9 cellular contexts compared by ENCODE assay signal in the genomic region with DNA sequence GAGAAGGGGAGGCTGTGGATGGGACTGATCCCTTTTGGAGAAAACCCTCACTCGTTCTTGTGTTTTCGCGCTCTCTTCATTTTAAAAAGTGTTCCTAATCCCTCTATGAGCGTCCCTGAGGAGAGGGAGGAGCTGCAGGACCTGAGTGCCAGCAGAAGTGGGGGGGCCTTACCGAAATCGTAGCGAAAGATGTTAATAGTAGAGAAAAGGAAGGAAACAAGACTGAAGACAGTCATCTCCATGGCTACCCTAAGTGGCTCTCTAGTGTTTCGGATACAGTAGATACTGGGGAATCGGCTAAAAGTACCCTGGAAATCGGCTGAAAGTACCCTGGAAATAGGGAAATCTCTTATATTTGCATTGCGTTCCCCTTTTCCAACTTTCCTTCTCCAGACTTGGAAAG. TPM values are rescaled to one million over a fixed set of nuclear protein-coding genes. Genes with fewer than 3 reads are reported as not detected.
DNase-seq lines count a peak whose midpoint lies in the region; ATAC-seq, FAIRE-seq and TF ChIP-seq lines count a peak whose summit lies in the region.
"Had no signal": no experiment of that assay in that cellular context is flagged by ENCODE, and none has a peak within 500 bp of the region (broad histone marks: within the 10 kb centered on the region; RNA-seq: fewer than 3 reads in every experiment).

No MANE protein-coding gene starts in this region.

- SMC1A ChIA-PET in GM12878 (lab: Charles Lee; ENCODE audit: uncharacterized antibody, unreplicated experiment) = interaction anchor here (2.2 kb wide), 1 partner anchor 44 kb away, joined by 11 read pairs; no protein-coding TSS in a partner anchor

- peaks cover 16% of the 10 kb centered on the region for H3K4me1 Mint-ChIP-seq in mesothelial cell of epicardium

- H3K79me2 ChIP-seq in GM12878 (ENCODE audit: control insufficient read depth, insufficient read depth, low read length) = no peaks in the 10 kb centered on the region; the same call in 1 of the 2 replicates

- no peak for DNase-seq in A549 (ENCODE audit: low read depth in 1 of 2, low spot score in 1 of 2)
- no peak for DNase-seq in HL-60 (ENCODE audit: low read depth in 1 of 2, low spot score in 1 of 2)
- no peak for DNase-seq in GM12878 (ENCODE audit: low read depth, low spot score)
- no peak for DNase-seq in mesothelial cell of epicardium (ENCODE audit: low spot score in 2 of 2, unreplicated experiment in 2 of 2)
- no peak for DNase-seq in NCI-H1436 treated with DMSO at 0.1 percent for 48 hours (lab: John Stamatoyannopoulos, UW)
- DNase-seq in COR-L47 (lab: John Stamatoyannopoulos, UW) = no peak
- DNase-seq in NCI-H1694 (lab: John Stamatoyannopoulos, UW) = no peak

- no peaks in the 10 kb centered on the region for H3K27me3 ChIP-seq in HL-60 (ENCODE audit: insufficient read depth, poor library complexity, severe bottlenecking)
- no peaks in the 10 kb centered on the region; a peak in 1 of 4 replicates for H3K27me3 ChIP-seq in GM12878 (replicated peaks in 1 of 2; ENCODE audit: control insufficient read depth in 2 of 2, insufficient read depth in 2 of 2, low read length in 1 of 2)

- H3K4me3 ChIP-seq in A549 (peak overlapping the region; percentile 86), HL-60 (replicated peaks; ENCODE audit: insufficient read depth, low read length) (peak overlapping the region; percentile 96), GM12878 (peak overlapping the region; percentile 88)

- WGBS in A549 (ENCODE audit: missing lambda C conversion rate) = 54% methylated on average over 11 of the region's 11 CpGs
- whole genome bisulfite sequencing in GM12878 (ENCODE audit: insufficient coverage, insufficient replicate concordance, low lambda C conversion rate, missing lambda C conversion rate) = 3% methylated on average over 11 of the region's 11 CpGs

- BruUV-seq in GM12878 (replicated peaks; lab: Mats Ljungman, UMichigan) = no TSS peak

- TF ChIP-seq POLR2A in A549 (IDR thresholded peaks at IDR 0.05; ENCODE audit: low read length) = no peak
- TF ChIP-seq POLR2A in GM12878 (IDR thresholded peaks at IDR 0.05; ENCODE audit: low read depth, low read length) = no peak

- peak overlapping the region; percentile 91 for H3K4me3 Mint-ChIP-seq in mesothelial cell of epicardium

- intact Hi-C loops in GM12878 (cut with micrococcal nuclease; ENCODE audit: unreplicated experiment) = loop anchor here (5.0 kb wide), 1 partner anchor 90 kb away; a partner anchor contains a TSS

- H3K9ac ChIP-seq in GM12878 (ENCODE audit: control insufficient read depth, insufficient read depth, low read length) = peak overlapping the region; percentile 75; the same call in 1 of the 2 replicates

- H3K36me3 Mint-ChIP-seq in mesothelial cell of epicardium = no peaks in the 10 kb centered on the region

- FAIRE-seq in A549 (lab: Jason Lieb, UNC) (no peak), GM12878 (lab: Jason Lieb, UNC) (no peak)
- FAIRE-seq: islet of Langerhans had no signal

- POLR2A ChIA-PET in A549 (lab: Yijun Ruan, JAX) = interaction anchor here (1.0 to 1.5 kb wide), 3 partner anchors 17 to 86 kb away, joined by 3 to 6 read pairs (median 6); no protein-coding TSS in a partner anchor
- POLR2A ChIA-PET in GM12878 (lab: Charles Lee) = interaction anchor here (1.1 kb wide), 1 partner anchor 22 kb away, joined by 3 read pairs; no protein-coding TSS in a partner anchor

- TF ChIP-seq RAD21 in A549 (conservative IDR thresholded peaks at IDR 0.05 in 1 of 2, IDR thresholded peaks at IDR 0.05 in 1 of 2) (no peak), GM12878 (IDR thresholded peaks at IDR 0.05; ENCODE audit: insufficient read depth, low read depth, low read length) (no peak)

- H3K9me3 ChIP-seq in A549 (no peaks in the 10 kb centered on the region), GM12878 (replicated peaks; ENCODE audit: control insufficient read depth, insufficient read depth, low read length) (no peaks in the 10 kb centered on the region)

- H3K4me2 ChIP-seq in A549 (peak overlapping the region; percentile 70), GM12878 (ENCODE audit: control insufficient read depth, insufficient read depth) (peak overlapping the region; percentile 93)

- peak overlapping the region; percentile 78 to 96; a peak in 4 of 6 replicates for H3K27ac ChIP-seq in A549
- H3K27ac ChIP-seq in HL-60 (replicated peaks) = peak overlapping the region; percentile 87
- peak overlapping the region; percentile 42 for H3K27ac ChIP-seq in GM12878 (ENCODE audit: control insufficient read depth, insufficient read depth)

- H3K9me3 Mint-ChIP-seq in mesothelial cell of epicardium = no peaks in the 10 kb centered on the region

- RAD21 ChIA-PET in GM12878 (lab: Charles Lee; ENCODE audit: unreplicated experiment) = interaction anchor here (2.4 kb wide), 1 partner anchor 17 kb away, joined by 12 read pairs; a partner anchor contains a TSS

- ATAC-seq in A549 = no peak
- peak; percentile 9 for ATAC-seq in GM19328 (IDR thresholded peaks at IDR 0.05; ENCODE audit: unreplicated experiment)
- peak; percentile 63 for ATAC-seq in GM12878

- no peaks in the 10 kb centered on the region for H3K36me3 ChIP-seq in GM12878 (ENCODE audit: control insufficient read depth in 2 of 2, insufficient read depth in 2 of 2, low read length in 1 of 2)

- no peak for TF ChIP-seq CTCF in A549 (IDR thresholded peaks at IDR 0.05)
- TF ChIP-seq CTCF in HL-60 (IDR thresholded peaks at IDR 0.05; ENCODE audit: insufficient read depth, low read length) = no peak
- no peak for TF ChIP-seq CTCF in GM12878 (IDR thresholded peaks at IDR 0.05 in 2 of 3, conservative IDR thresholded peaks at IDR 0.05 in 1 of 3; ENCODE audit: control insufficient read depth in 2 of 3, extremely low read depth in 1 of 3, insufficient read depth in 1 of 3, low read depth in 3 of 3, low read length in 3 of 3)
- TF ChIP-seq CTCF in mesothelial cell of epicardium (IDR thresholded peaks at IDR 0.05; ENCODE audit: unreplicated experiment) = no peak

- CTCF ChIA-PET in A549 (lab: Yijun Ruan, JAX) = interaction anchor here (0.9 to 1.3 kb wide), 3 partner anchors 13 to 90 kb away, joined by 3 read pairs; a partner anchor contains a TSS
- CTCF ChIA-PET in GM12878 (lab: Yijun Ruan, JAX) = interaction anchor here (1.3 kb wide), 1 partner anchor 51 kb away, joined by 3 read pairs; no protein-coding TSS in a partner anchor

- peak overlapping the region; percentile 93 for H3K27ac Mint-ChIP-seq in mesothelial cell of epicardium

- H2AFZ ChIP-seq in GM12878 (ENCODE audit: control insufficient read depth, low read depth, low read length) = peak overlapping the region; percentile 99

- TF ChIP-seq EP300 in A549 (IDR thresholded peaks at IDR 0.05) (no peak), GM12878 (IDR thresholded peaks at IDR 0.05; ENCODE audit: borderline replicate concordance in 1 of 2, control insufficient read depth in 1 of 2, low read depth in 2 of 2, low read length in 2 of 2) (no peak)

- no peaks in the 10 kb centered on the region for H4K20me1 ChIP-seq in GM12878 (ENCODE audit: control insufficient read depth, insufficient read depth)

- peaks cover 9% of the 10 kb centered on the region for H3K27me3 Mint-ChIP-seq in mesothelial cell of epicardium (ENCODE audit: low read depth)

- in situ Hi-C loops in GM12878 (cut with MboI) = no loop called here

- H3K4me1 ChIP-seq in A549 (peaks cover 7% of the 10 kb centered on the region; the same call in 1 of the 3 replicates), GM12878 (ENCODE audit: control insufficient read depth, insufficient read depth, low read length) (peaks cover 8% of the 10 kb centered on the region; the same call in 1 of the 2 replicates)

RNA-seq across cellular contexts. Expression of a gene that starts 0.3 kb away (rescaled TPM):
- polyA plus RNA-seq in A549 (2011; rRNA removed) (8.5 and 9.0 TPM in 2 replicates), A549 (2017; fragmentation: RNase III; extraction: RNeasy Plus Mini Kit Qiagen cat#74134 plus additional on column Dnase treatment) (8.5 to 8.7 TPM (median 8.6 TPM) in 3 replicates), GM12878 (2011; rRNA removed) (3.2 and 3.4 TPM in 2 replicates), GM12878 (2014; fragmentation: Illumina TruSeq; extraction: Trizol) (4.5 and 5.4 TPM in 2 replicates), GM12878 (2014; fragmentation: Nextera tagmentation; extraction: Ambion mirVana) (1 to 10 TPM; 2.7 to 3.4 TPM), GM12878 (2014; rRNA removed) (3.8 and 4.0 TPM in 2 replicates), GM12878 (2016; fragmentation: Nextera tagmentation; extraction: Ambion mirVana) (1 to 10 TPM; 2.7 to 3.4 TPM)
- 2.5 and 3.1 TPM in 2 replicates for polyA plus RNA-seq in A549 (2012; cell fraction: cytosol; rRNA removed)
- 1.6 and 2.0 TPM in 2 replicates for polyA plus RNA-seq in A549 (2012; cell fraction: nucleus; rRNA removed)
- polyA minus RNA-seq in A549 (2011; rRNA and poly(A)+ RNA removed) = 10.2 and 10.9 TPM in 2 replicates
- total RNA-seq in GM12878 (2013; cell fraction: nucleolus; rRNA removed) = 8.1 and 8.2 TPM in 2 replicates
- total RNA-seq in GM12878 (2014; rRNA removed) (4.6 and 5.2 TPM in 2 replicates), GM12878 (2014; rRNA removed; fragmentation: Illumina TruSeq; extraction: Trizol) (4.1 and 4.2 TPM in 2 replicates), GM12878 (2021) (4.7 and 5.5 TPM in 2 replicates), mesothelial cell of epicardium (18.3 to 19.5 TPM (median 18.3 TPM) in 3 replicates)
- 1.2 TPM for polyA plus RNA-seq in GM12878 (2011; ENCODE audit: low read depth)
- polyA plus RNA-seq in GM12878 (2011; cell fraction: cytosol; rRNA removed) = 2.0 and 2.1 TPM in 2 replicates
- polyA plus RNA-seq in GM12878 (2011; cell fraction: nucleus; rRNA removed) = 1.1 and 1.3 TPM in 2 replicates
- polyA plus RNA-seq in GM12878 (2012) = 1.5 TPM in 2 replicates
- polyA minus RNA-seq in GM12878 (2011; rRNA and poly(A)+ RNA removed) = 4.2 and 4.8 TPM in 2 replicates
- polyA minus RNA-seq in GM12878 (2011; cell fraction: cytosol; rRNA and poly(A)+ RNA removed) = 2.0 TPM in 2 replicates
- 1.5 and 3.3 TPM in 2 replicates for polyA minus RNA-seq in GM12878 (2011; cell fraction: nucleus; rRNA and poly(A)+ RNA removed)

RNA-seq across cellular contexts. Expression of a gene that starts 15.9 kb away (rescaled TPM):
- polyA plus RNA-seq in A549 (2011; rRNA removed) (1.6 and 1.7 TPM in 2 replicates), A549 (2017; fragmentation: RNase III; extraction: RNeasy Plus Mini Kit Qiagen cat#74134 plus additional on column Dnase treatment) (2.9 to 3.7 TPM (median 3.2 TPM) in 3 replicates), GM12878 (2011; rRNA removed) (0.76 and 1.6 TPM in 2 replicates), GM12878 (2014; fragmentation: Illumina TruSeq; extraction: Trizol) (0.10 and 0.76 TPM in 2 replicates), GM12878 (2014; fragmentation: Nextera tagmentation; extraction: Ambion mirVana) (under 1 TPM; 0.06 to 0.18 TPM), GM12878 (2014; rRNA removed) (1.7 and 2.1 TPM in 2 replicates), GM12878 (2016; fragmentation: Nextera tagmentation; extraction: Ambion mirVana) (under 1 TPM; 0.42 to 0.47 TPM)
- polyA plus RNA-seq in A549 (2012; cell fraction: cytosol; rRNA removed) = 3.3 and 3.8 TPM in 2 replicates
- polyA plus RNA-seq in A549 (2012; cell fraction: nucleus; rRNA removed) = 4.6 and 5.4 TPM in 2 replicates
- 2.6 and 3.4 TPM in 2 replicates for polyA minus RNA-seq in A549 (2011; rRNA and poly(A)+ RNA removed)
- total RNA-seq in GM12878 (2013; cell fraction: nucleolus; rRNA removed) = 3.7 and 4.3 TPM in 2 replicates
- total RNA-seq in GM12878 (2014; rRNA removed) (1.1 and 1.2 TPM in 2 replicates), GM12878 (2014; rRNA removed; fragmentation: Illumina TruSeq; extraction: Trizol) (0.76 and 1.2 TPM in 2 replicates), GM12878 (2021) (2.3 and 2.4 TPM in 2 replicates), mesothelial cell of epicardium (6.1 to 6.8 TPM (median 6.5 TPM) in 3 replicates)
- 0.09 TPM for polyA plus RNA-seq in GM12878 (2011; ENCODE audit: low read depth)
- polyA plus RNA-seq in GM12878 (2011; cell fraction: cytosol; rRNA removed) = 1.8 and 2.1 TPM in 2 replicates
- polyA plus RNA-seq in GM12878 (2011; cell fraction: nucleus; rRNA removed) = 2.2 and 2.3 TPM in 2 replicates
- polyA plus RNA-seq in GM12878 (2012) = 0.32 and 0.55 TPM in 2 replicates
- polyA minus RNA-seq in GM12878 (2011; rRNA and poly(A)+ RNA removed) = 1.1 and 2.4 TPM in 2 replicates
- polyA minus RNA-seq in GM12878 (2011; cell fraction: cytosol; rRNA and poly(A)+ RNA removed) = 0.83 and 1.6 TPM in 2 replicates
- polyA minus RNA-seq in GM12878 (2011; cell fraction: nucleus; rRNA and poly(A)+ RNA removed) = 0.60 and 1.3 TPM in 2 replicates

Comparison
In these comparisons a context has a peak if more than half of its experiments do, and no peak if none do; other contexts are left out.
1. ATAC-seq: peak in GM19328 (single experiment) and GM12878 (single experiment); none in A549 (0 of 2).
2. Peak in every context shown above with its lines, with median percentiles within 50 percentile points of each other: H3K27ac ChIP-seq and H3K4me3 ChIP-seq.